1 cellular context compared by ENCODE assay signal in the genomic region with DNA sequence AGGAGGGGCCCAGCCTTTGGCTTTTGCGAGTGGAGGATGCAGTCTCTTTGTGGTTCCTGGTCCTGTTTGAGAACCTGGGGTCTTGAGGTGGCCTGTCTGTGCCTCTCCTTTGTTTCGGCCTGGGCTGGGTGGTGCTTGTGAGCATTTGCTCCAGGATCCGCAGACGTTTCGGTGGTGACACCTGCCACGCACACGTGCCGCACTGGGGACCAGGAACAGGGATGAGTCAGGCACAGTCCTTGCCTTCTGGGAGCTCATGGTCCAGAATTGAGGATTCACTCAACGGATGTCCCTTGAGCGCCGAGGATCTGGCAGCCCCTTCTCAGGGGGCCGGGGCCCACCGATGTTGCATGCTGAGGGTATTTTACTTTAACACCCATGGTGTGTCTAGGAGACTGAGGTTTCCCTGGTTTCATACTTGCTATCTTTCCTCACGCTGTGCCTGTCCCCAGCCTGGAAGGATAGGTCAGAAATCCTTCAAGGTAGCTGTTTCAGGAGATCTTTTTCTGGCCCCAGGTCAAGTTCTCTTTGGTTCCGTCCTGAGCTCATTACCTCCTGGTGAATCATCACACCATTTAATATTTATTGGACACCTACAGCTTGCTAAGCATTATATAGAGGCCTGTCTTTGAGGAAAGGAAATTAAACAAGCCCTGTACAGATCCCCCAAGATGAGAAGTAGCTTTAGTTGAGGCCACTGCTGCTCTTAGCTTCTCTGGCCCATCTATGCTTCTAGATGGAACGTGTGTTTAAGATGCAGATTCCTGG.
TF ChIP-seq lines count a peak whose summit lies in the region.

No MANE protein-coding gene starts in this region.

TF ChIP-seq in IMR-90, 13 proteins besides CTCF, POLR2A, EP300 and RAD21:
- TF ChIP-seq MAFK (IDR thresholded peaks at IDR 0.05; ENCODE audit: low read depth, low read length) (no peak), RFX5 (IDR thresholded peaks at IDR 0.05; ENCODE audit: low read depth, low read length) (no peak), RCOR1 (IDR thresholded peaks at IDR 0.05; ENCODE audit: insufficient replicate concordance, low read length) (no peak), BHLHE40 (IDR thresholded peaks at IDR 0.05; ENCODE audit: low read depth, low read length) (no peak), CEBPB (IDR thresholded peaks at IDR 0.05; ENCODE audit: low read depth, low read length) (no peak), FOS (IDR thresholded peaks at IDR 0.05; ENCODE audit: low read depth, low read length) (no peak), CHD1 (IDR thresholded peaks at IDR 0.05; ENCODE audit: low read depth, low read length) (no peak), SMC3 (IDR thresholded peaks at IDR 0.05; ENCODE audit: low read depth, low read length) (no peak), NFE2L2 (IDR thresholded peaks at IDR 0.05; ENCODE audit: low read depth, low read length) (no peak), MXI1 (IDR thresholded peaks at IDR 0.05; ENCODE audit: borderline replicate concordance, low read depth, low read length) (no peak)
- TF ChIP-seq, protein P1, sequence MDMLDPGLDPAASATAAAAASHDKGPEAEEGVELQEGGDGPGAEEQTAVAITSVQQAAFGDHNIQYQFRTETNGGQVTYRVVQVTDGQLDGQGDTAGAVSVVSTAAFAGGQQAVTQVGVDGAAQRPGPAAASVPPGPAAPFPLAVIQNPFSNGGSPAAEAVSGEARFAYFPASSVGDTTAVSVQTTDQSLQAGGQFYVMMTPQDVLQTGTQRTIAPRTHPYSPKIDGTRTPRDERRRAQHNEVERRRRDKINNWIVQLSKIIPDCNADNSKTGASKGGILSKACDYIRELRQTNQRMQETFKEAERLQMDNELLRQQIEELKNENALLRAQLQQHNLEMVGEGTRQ (IDR thresholded peaks at IDR 0.05; ENCODE audit: low read depth, low read length): no peak
TF ChIP-seq in IMR-90: peak in this region for 0.
